Comparison of ENCODE assay signal across 8 cellular contexts in genomic region chrX:47232803-47233332, GRCh38. TPM values are rescaled to one million over a fixed set of nuclear protein-coding genes. Genes with fewer than 3 reads are reported as not detected.
DNase-seq lines count a peak whose midpoint lies in the region; ATAC-seq and TF ChIP-seq lines count a peak whose summit lies in the region.

Gene USP11 (plus strand): TSS chrX:47233009. CDS start chrX:47233044, 35 bp downstream.

- ATAC-seq in HG02642 (IDR thresholded peaks at IDR 0.05; ENCODE audit: poor library complexity, unreplicated experiment) = peak; percentile 9
- peak; percentile 46 for ATAC-seq in activated CD8-positive, alpha-beta memory T cell treated with anti-CD3 and anti-CD28 coated beads, Interleukin-2, amount 10 ng/mL, durations not matched to agents 7 days and 5 days
- peak; percentile 48 for ATAC-seq in stimulated activated naive CD8-positive, alpha-beta T cell treated with anti-CD3 and anti-CD28 coated beads, Interleukin-15, Interleukin-2, amounts not matched to agents 100 U/mL and 50 U/mL, for 24 hours

- H3K27ac ChIP-seq in mesodermal cell (ENCODE audit: low read depth, low read length, severe bottlenecking) = peak within 1 kb of the TSS; percentile 90

- peaks cover 20% of the 10 kb centered on the region for H3K36me3 Mint-ChIP-seq in activated CD8-positive, alpha-beta memory T cell treated with anti-CD3 and anti-CD28 coated beads, Interleukin-2, amount 10 ng/mL, durations not matched to agents 7 days and 5 days
- peaks cover 6% of the 10 kb centered on the region for H3K36me3 Mint-ChIP-seq in endothelial cell (ENCODE audit: low read depth, unreplicated experiment)

- peak within 1 kb of the TSS; percentile 88 for H3K4me3 Mint-ChIP-seq in activated CD8-positive, alpha-beta memory T cell treated with anti-CD3 and anti-CD28 coated beads, Interleukin-2, amount 10 ng/mL, durations not matched to agents 7 days and 5 days
- H3K4me3 Mint-ChIP-seq in endothelial cell (ENCODE audit: unreplicated experiment) = peak within 1 kb of the TSS; percentile 98

- H3K4me3 ChIP-seq in mesodermal cell (ENCODE audit: extremely low read depth, insufficient read depth, low read length, poor library complexity, severe bottlenecking) = peak within 1 kb of the TSS; percentile 56

- 0 to 4% methylated on average over 16 to 17 of the region's 46 CpGs for WGBS in mesodermal cell (ENCODE audit: insufficient coverage in 2 of 2), 2 experiments

- CTCF ChIA-PET in activated CD8-positive, alpha-beta memory T cell treated with anti-CD3 and anti-CD28 coated beads, Interleukin-2, amount 10 ng/mL, durations not matched to agents 7 days and 5 days (lab: Charles Lee) = no interaction called here

- peaks cover 11% of the 10 kb centered on the region for H3K36me3 ChIP-seq in mesodermal cell (ENCODE audit: control insufficient read depth, insufficient read depth, low read length)

- peak within 1 kb of the TSS; percentile 98 for H3K27ac Mint-ChIP-seq in activated CD8-positive, alpha-beta memory T cell treated with anti-CD3 and anti-CD28 coated beads, Interleukin-2, amount 10 ng/mL, durations not matched to agents 7 days and 5 days
- H3K27ac Mint-ChIP-seq in endothelial cell (ENCODE audit: unreplicated experiment) = peak within 1 kb of the TSS; percentile 100

- no peaks in the 10 kb centered on the region for H3K27me3 Mint-ChIP-seq in activated CD8-positive, alpha-beta memory T cell treated with anti-CD3 and anti-CD28 coated beads, Interleukin-2, amount 10 ng/mL, durations not matched to agents 7 days and 5 days
- H3K27me3 Mint-ChIP-seq in endothelial cell (ENCODE audit: unreplicated experiment) = peaks cover 5% of the 10 kb centered on the region

- H3K9me3 Mint-ChIP-seq in activated CD8-positive, alpha-beta memory T cell treated with anti-CD3 and anti-CD28 coated beads, Interleukin-2, amount 10 ng/mL, durations not matched to agents 7 days and 5 days (ENCODE audit: low read depth) = no peaks in the 10 kb centered on the region
- H3K9me3 Mint-ChIP-seq in endothelial cell (ENCODE audit: unreplicated experiment) = no peaks in the 10 kb centered on the region

- H3K4me1 ChIP-seq in mesodermal cell (ENCODE audit: control insufficient read depth, insufficient read depth, low read length, poor library complexity, severe bottlenecking) = peaks cover 2% of the 10 kb centered on the region

- no peaks in the 10 kb centered on the region for H3K9me3 ChIP-seq in mesodermal cell (ENCODE audit: control insufficient read depth, low read length)

- DNase-seq in NCI-H510A (lab: John Stamatoyannopoulos, UW) (peak; percentile 53), endothelial cell (ENCODE audit: low spot score) (no peak), SKM-1 (lab: John Stamatoyannopoulos, UW; ENCODE audit: unreplicated experiment) (no peak)
- peak; percentile 83 for DNase-seq in activated CD8-positive, alpha-beta memory T cell treated with anti-CD3 and anti-CD28 coated beads, Interleukin-2, amount 10 ng/mL, durations not matched to agents 7 days and 5 days
- peak; percentile 61 for DNase-seq in stimulated activated naive CD8-positive, alpha-beta T cell treated with anti-CD3 and anti-CD28 coated beads, Interleukin-15, Interleukin-2, amounts not matched to agents 100 U/mL and 50 U/mL, for 24 hours

- peaks cover 20% of the 10 kb centered on the region for H3K4me1 Mint-ChIP-seq in activated CD8-positive, alpha-beta memory T cell treated with anti-CD3 and anti-CD28 coated beads, Interleukin-2, amount 10 ng/mL, durations not matched to agents 7 days and 5 days
- H3K4me1 Mint-ChIP-seq in endothelial cell (ENCODE audit: unreplicated experiment) = peaks cover 5% of the 10 kb centered on the region

- no peak for TF ChIP-seq CTCF in endothelial cell (IDR thresholded peaks at IDR 0.05; ENCODE audit: unreplicated experiment)

- peak; percentile 66 for TF ChIP-seq POLR2A in GM15510 (IDR thresholded peaks at IDR 0.05; ENCODE audit: borderline replicate concordance, extremely low read depth, insufficient read length)

RNA-seq across cellular contexts. Expression of gene USP11, which starts in this region (rescaled TPM):
- total RNA-seq in activated CD8-positive, alpha-beta memory T cell treated with anti-CD3 and anti-CD28 coated beads, Interleukin-2, amount 10 ng/mL, durations not matched to agents 7 days and 5 days = 10 to 100 TPM; 54.8 to 72.7 TPM
- 72.5 TPM for total RNA-seq in endothelial cell (ENCODE audit: unreplicated experiment)
- 90.5 TPM for polyA plus RNA-seq in mesodermal cell (2013, experiment 1 of 2)
- 83.1 TPM for polyA plus RNA-seq in mesodermal cell (2013, experiment 2 of 2)

Comparison
In these comparisons a context has a peak if more than half of its experiments do, and no peak if none do; other contexts are left out.
1. DNase-seq: peak in NCI-H510A (single experiment), activated CD8-positive, alpha-beta memory T cell treated with anti-CD3 and anti-CD28 coated beads, Interleukin-2, amount 10 ng/mL, durations not matched to agents 7 days and 5 days (single experiment) and stimulated activated naive CD8-positive, alpha-beta T cell treated with anti-CD3 and anti-CD28 coated beads, Interleukin-15, Interleukin-2, amounts not matched to agents 100 U/mL and 50 U/mL, for 24 hours (single experiment); none in endothelial cell (single experiment) and SKM-1 (single experiment).
2. Peak in every context shown above with its lines, with median percentiles within 50 percentile points of each other: ATAC-seq.